ENCODE assay signal across 22 cellular contexts in the genomic region with DNA sequence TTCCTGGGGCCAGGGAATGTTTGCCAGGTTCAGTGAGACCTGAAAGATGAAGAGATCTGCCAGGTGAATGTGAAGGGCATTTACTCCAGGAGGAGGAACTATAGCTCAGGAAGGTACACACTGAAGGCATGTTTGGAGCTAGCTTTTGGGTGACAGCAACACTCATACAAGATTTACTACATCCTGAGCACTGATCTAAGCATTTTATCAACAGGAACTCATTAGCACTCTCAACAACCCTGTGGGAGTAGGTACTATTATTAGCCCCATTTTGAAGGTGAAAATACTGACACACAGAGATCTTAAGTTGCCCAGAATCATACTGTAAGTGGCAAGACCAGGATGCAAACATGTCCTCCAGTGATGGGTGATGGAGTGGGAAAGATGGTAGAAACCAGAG. TPM values are rescaled to one million over a fixed set of nuclear protein-coding genes. Genes with fewer than 3 reads are reported as not detected.
A peak's percentile ranks its signal among the peaks of the same experiment; 100 is the strongest.
DNase-seq lines count a peak whose midpoint lies in the region; ATAC-seq and TF ChIP-seq lines count a peak whose summit lies in the region.
"Had no signal": no experiment of that assay in that cellular context is flagged by ENCODE, and none has a peak within 500 bp of the region (broad histone marks: within the 10 kb centered on the region; RNA-seq: fewer than 3 reads in every experiment).

No MANE protein-coding gene starts in this region.

- H3K14ac ChIP-seq in mesenchymal stem cell (ENCODE audit: low read length in 2 of 2) = no peak overlapping the region

- H3K4me3 ChIP-seq in PC-3 (ENCODE audit: low read length) (no peak overlapping the region), mesenchymal stem cell (ENCODE audit: insufficient read depth in 1 of 2, low read depth in 1 of 2, low read length in 2 of 2) (no peak overlapping the region)
- H3K4me3 ChIP-seq: HAP-1 had no signal

- H2AFZ ChIP-seq in PC-3 (ENCODE audit: low read length) (no peak overlapping the region), mesenchymal stem cell (ENCODE audit: low read depth, low read length) (no peak overlapping the region)

- no peak overlapping the region for H3K23ac ChIP-seq in mesenchymal stem cell (ENCODE audit: low read length in 2 of 2)

- H3K27me3 ChIP-seq in PC-3 (ENCODE audit: low read length) (no peaks in the 10 kb centered on the region), mesenchymal stem cell (ENCODE audit: control insufficient read depth in 1 of 2, insufficient read depth in 1 of 2, low read length in 2 of 2) (no peaks in the 10 kb centered on the region)

- no peak overlapping the region for H3K4me3 Mint-ChIP-seq in chondrocyte (ENCODE audit: unreplicated experiment)
- H3K4me3 Mint-ChIP-seq: IgD-negative memory B cell, T-helper 17 cell had no signal

- H3K9me3 Mint-ChIP-seq in chondrocyte (ENCODE audit: low read depth) = no peaks in the 10 kb centered on the region

- H3K4ac ChIP-seq in mesenchymal stem cell (ENCODE audit: low read depth in 1 of 2, low read length in 2 of 2) = no peak overlapping the region

- DNase-seq in DMS53 (lab: John Stamatoyannopoulos, UW) (peak; percentile 88), DMS53 treated with DMSO at 0.1 percent for 48 hours (lab: John Stamatoyannopoulos, UW; ENCODE audit: unreplicated experiment) (peak; percentile 83), PC-3 (no peak), chondrocyte (ENCODE audit: low spot score) (no peak), HK-2 (ENCODE audit: unreplicated experiment) (no peak), mesenchymal stem cell (no peak)
- DNase-seq: ACHN, AML-193, Kasumi-1, MM.1S, NCI-H1092, NCI-H1436 treated with DMSO at 0.1 percent for 48 hours, NCI-H2081 treated with DMSO at 0.1 percent for 48 hours, NCI-H226, NCI-H526, OCI-M1, RPMI8226, T-helper 17 cell had no signal

- H3K27ac ChIP-seq in PC-3 (ENCODE audit: low read length) (no peak overlapping the region), mesenchymal stem cell (ENCODE audit: low read length, poor library complexity, severe bottlenecking) (no peak overlapping the region)
- H3K27ac ChIP-seq: C4-2B had no signal

- H3K9ac ChIP-seq in PC-3 (ENCODE audit: low read length) (no peak overlapping the region), mesenchymal stem cell (ENCODE audit: low read length) (no peak overlapping the region)

- H2BK5ac ChIP-seq in mesenchymal stem cell (ENCODE audit: low read depth, low read length, poor library complexity, severe bottlenecking) = no peak overlapping the region

- no peak overlapping the region for H2BK120ac ChIP-seq in mesenchymal stem cell (ENCODE audit: low read depth, low read length)

- no peak overlapping the region for H4K91ac ChIP-seq in mesenchymal stem cell (ENCODE audit: low read length)

- H3K79me2 ChIP-seq in PC-3 (ENCODE audit: low read length) = peaks cover 19% of the 10 kb centered on the region

- H3K4me2 ChIP-seq in PC-3 (ENCODE audit: low read length) (no peak overlapping the region), mesenchymal stem cell (ENCODE audit: low read length, poor library complexity, severe bottlenecking) (no peak overlapping the region)

- H4K20me1 ChIP-seq in PC-3 (ENCODE audit: low read length) = peaks cover 22% of the 10 kb centered on the region

- peaks cover 22% of the 10 kb centered on the region for H3K4me1 Mint-ChIP-seq in chondrocyte (ENCODE audit: low read depth)

- intact Hi-C loops in PC-3 (cut with micrococcal nuclease) = no loop called here

- no peak overlapping the region for H3K18ac ChIP-seq in mesenchymal stem cell (ENCODE audit: low read depth in 1 of 2, low read length in 2 of 2)

- H4K8ac ChIP-seq in mesenchymal stem cell (ENCODE audit: low read length) = no peak overlapping the region

- H2AK5ac ChIP-seq in mesenchymal stem cell (ENCODE audit: low read length, severe bottlenecking) = no peak overlapping the region

- peak; percentile 1; the same call in 1 of the 2 replicates for ATAC-seq in PC-3
- no peak for ATAC-seq in GM18907 (IDR thresholded peaks at IDR 0.05; ENCODE audit: unreplicated experiment)
- ATAC-seq: T-helper 17 cell had no signal

- H3K9me3 ChIP-seq in PC-3 (ENCODE audit: low read length) (no peaks in the 10 kb centered on the region), mesenchymal stem cell (ENCODE audit: control insufficient read depth, low read length) (no peaks in the 10 kb centered on the region)
- H3K9me3 ChIP-seq: HAP-1 had no signal

- no peak overlapping the region for H2BK15ac ChIP-seq in mesenchymal stem cell (ENCODE audit: low read depth, poor library complexity, severe bottlenecking)

- H3K4me1 ChIP-seq in PC-3 (ENCODE audit: insufficient read depth, low read length) = peaks cover 18% of the 10 kb centered on the region
- peaks cover 3% of the 10 kb centered on the region for H3K4me1 ChIP-seq in mesenchymal stem cell (ENCODE audit: control insufficient read depth, insufficient read depth, low read depth, low read length)

- peaks cover 17% of the 10 kb centered on the region for H3K36me3 Mint-ChIP-seq in chondrocyte (ENCODE audit: low read depth)

- POLR2A ChIA-PET in PC-3 (lab: Charles Lee; ENCODE audit: unreplicated experiment) = interaction anchor here (0.7 kb wide), 1 partner anchor 61 kb away, joined by 3 read pairs; no protein-coding TSS in a partner anchor

- H3F3A ChIP-seq in PC-3 (ENCODE audit: low read length, unreplicated experiment) = peaks cover 18% of the 10 kb centered on the region

- CTCF ChIA-PET in PC-3 (lab: Charles Lee) = interaction anchor here (0.6 to 1.2 kb wide), 3 partner anchors 58 to 156 kb away, joined by 3 to 6 read pairs (median 4); no protein-coding TSS in a partner anchor

- no peak overlapping the region for H2BK12ac ChIP-seq in mesenchymal stem cell (ENCODE audit: low read length in 2 of 2)

- peak overlapping the region; percentile 11 for H3K27ac Mint-ChIP-seq in chondrocyte (ENCODE audit: unreplicated experiment)
- H3K27ac Mint-ChIP-seq: IgD-negative memory B cell, T-helper 17 cell had no signal

- H3K36me3 ChIP-seq in PC-3 (ENCODE audit: low read depth, low read length) (peaks cover 29% of the 10 kb centered on the region), mesenchymal stem cell (ENCODE audit: control insufficient read depth in 1 of 2, insufficient read depth in 2 of 2, low read depth in 1 of 2, low read length in 2 of 2) (peaks cover 4 to 36% of the 10 kb centered on the region in 2 experiments)

- BruUV-seq in PC-3 (replicated peaks; lab: Mats Ljungman, UMichigan) = no TSS peak

- peaks cover 1% of the 10 kb centered on the region for H3K79me1 ChIP-seq in mesenchymal stem cell (replicated peaks; ENCODE audit: low read length, poor library complexity, severe bottlenecking)

- TF ChIP-seq CTCF in PC-3 (conservative IDR thresholded peaks at IDR 0.05; ENCODE audit: low read depth, low read length) (no peak), chondrocyte (IDR thresholded peaks at IDR 0.05) (no peak)

- H3K9me2 ChIP-seq in PC-3 (replicated peaks; ENCODE audit: low read length) = no peaks in the 10 kb centered on the region

- no peaks in the 10 kb centered on the region for H3K27me3 Mint-ChIP-seq in chondrocyte (ENCODE audit: low read depth)
- H3K27me3 Mint-ChIP-seq: IgD-negative memory B cell, T-helper 17 cell had no signal

RNA-seq across cellular contexts. Expression of gene GADD45A, which starts 6.7 kb away (rescaled TPM):
- total RNA-seq in PC-3 (2014; rRNA removed) (129 and 153 TPM in 2 replicates), chondrocyte (49.1 to 92.3 TPM (median 89.4 TPM) in 3 replicates)
- 46.4 TPM for polyA plus RNA-seq in mesenchymal stem cell (2013, experiment 1 of 2)
- 48.5 TPM for polyA plus RNA-seq in mesenchymal stem cell (2013, experiment 2 of 2)

Comparison
In these comparisons a context has a peak if more than half of its experiments do, and no peak if none do; other contexts are left out.
1. DNase-seq: peak in DMS53 (single experiment) and DMS53 treated with DMSO at 0.1 percent for 48 hours (single experiment); none in PC-3 (single experiment), chondrocyte (single experiment), HK-2 (single experiment) and mesenchymal stem cell (single experiment).